In the genomic region with DNA sequence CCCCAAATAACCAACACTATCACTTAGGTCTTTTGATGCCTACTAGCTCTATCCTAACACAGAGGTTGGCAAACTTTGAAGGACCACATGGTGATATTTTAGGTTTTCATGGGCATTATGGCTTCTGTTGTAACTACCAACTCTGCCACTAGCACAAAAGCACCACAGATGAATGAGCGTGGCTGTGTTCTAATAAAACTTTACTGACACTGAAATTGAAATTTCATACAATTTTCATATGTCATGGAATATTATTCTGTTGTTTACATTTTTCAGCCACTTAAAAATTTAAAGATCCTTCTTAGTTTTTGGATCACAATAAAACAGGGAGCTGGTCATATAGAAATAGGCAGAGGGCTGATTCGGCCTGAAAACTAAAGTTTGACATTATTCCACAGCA, we compare ENCODE assay signal across 39 cellular contexts.
"Had no signal": no experiment of that assay in that cellular context is flagged by ENCODE, and none has a peak within 500 bp of the region (broad histone marks: within the 10 kb centered on the region; RNA-seq: fewer than 3 reads in every experiment).

No MANE protein-coding gene starts in this region.

- H3K4me1 ChIP-seq: adrenal gland, ascending aorta, body of pancreas, breast epithelium had no signal

- H3K4me3 ChIP-seq: adrenal gland, ascending aorta, body of pancreas, breast epithelium, cardiac muscle cell had no signal

- H3K9me3 Mint-ChIP-seq: activated naive CD4-positive, alpha-beta T cell treated with anti-CD3 and anti-CD28 coated beads for 36 hours; activated naive CD4-positive, alpha-beta T cell treated with anti-CD3 and anti-CD28 coated beads, Interleukin-2, amount 10 ng/mL, durations not matched to agents 7 days and 5 days; activated naive CD4-positive, alpha-beta T cell treated with anti-CD3 and anti-CD28 coated beads, Interleukin-2, amount 50 U/mL, for 24 hours; activated naive CD4-positive, alpha-beta T cell treated with anti-CD3 and anti-CD28 coated beads, Interleukin-2, amount 50 U/mL, for 72 hours; activated naive CD8-positive, alpha-beta T cell treated with anti-CD3 and anti-CD28 coated beads for 36 hours; activated naive CD8-positive, alpha-beta T cell treated with anti-CD3 and anti-CD28 coated beads, Interleukin-2, amount 50 U/mL, for 24 hours; activated T-cell treated with anti-CD3 and anti-CD28 coated beads, Interleukin-2, amount 50 U/mL, for 24 hours; activated T-cell treated with anti-CD3 and anti-CD28 coated beads, Interleukin-2, amount 50 U/mL, for 4 hours; activated T-cell treated with anti-CD3 and anti-CD28 coated beads, Interleukin-2, amount 50 U/mL, for 72 hours; activated T-helper 1 cell treated with anti-CD3 and anti-CD28 coated beads, Interleukin-12 subunit alpha, Interleukin-12 subunit beta, Interleukin-2, Interleukin-4 antibody, amounts not matched to agents 30 ng/mL and 10 ng/mL and 1 ng/mL, durations not matched to agents 14 hours and 24 hours and 36 hours; activated T-helper 17 cell treated with anti-CD3 and anti-CD28 coated beads, Interleukin-2, amount 50 U/mL, for 72 hours; activated T-helper 2 cell treated with anti-CD3 and anti-CD28 coated beads, Interferon-gamma antibody, Interleukin-2, Interleukin-4, amounts not matched to agents 10 μg/mL and 5 μg/mL and 100 μg/mL, durations not matched to agents 14 hours and 24 hours and 36 hours; central memory CD8-positive, alpha-beta T cell had no signal

- H3K4me3 Mint-ChIP-seq: activated naive CD4-positive, alpha-beta T cell treated with anti-CD3 and anti-CD28 coated beads for 36 hours; activated naive CD4-positive, alpha-beta T cell treated with anti-CD3 and anti-CD28 coated beads, Interleukin-2, amount 10 ng/mL, durations not matched to agents 7 days and 5 days; activated naive CD4-positive, alpha-beta T cell treated with anti-CD3 and anti-CD28 coated beads, Interleukin-2, amount 50 U/mL, for 24 hours; activated naive CD8-positive, alpha-beta T cell; activated naive CD8-positive, alpha-beta T cell treated with anti-CD3 and anti-CD28 coated beads for 36 hours; activated naive CD8-positive, alpha-beta T cell treated with anti-CD3 and anti-CD28 coated beads, Interleukin-2, amount 10 ng/mL, durations not matched to agents 7 days and 5 days; activated naive CD8-positive, alpha-beta T cell treated with anti-CD3 and anti-CD28 coated beads, Interleukin-2, amount 50 U/mL, for 24 hours; activated T-cell treated with anti-CD3 and anti-CD28 coated beads, Interleukin-2, amount 50 U/mL, for 24 hours; activated T-cell treated with anti-CD3 and anti-CD28 coated beads, Interleukin-2, amount 50 U/mL, for 4 hours; activated T-cell treated with anti-CD3 and anti-CD28 coated beads, Interleukin-2, amount 50 U/mL, for 72 hours; activated T-helper 1 cell treated with anti-CD3 and anti-CD28 coated beads, Interleukin-12 subunit alpha, Interleukin-12 subunit beta, Interleukin-2, Interleukin-4 antibody, amounts not matched to agents 30 ng/mL and 10 ng/mL and 1 ng/mL, durations not matched to agents 14 hours and 24 hours and 36 hours; activated T-helper 17 cell treated with anti-CD3 and anti-CD28 coated beads, Interleukin-2, amount 50 U/mL, for 72 hours; brain; central memory CD8-positive, alpha-beta T cell had no signal

- ATAC-seq: activated naive CD4-positive, alpha-beta T cell treated with anti-CD3 and anti-CD28 coated beads, Interleukin-2, amount 50 U/mL, for 72 hours; activated naive CD8-positive, alpha-beta T cell treated with anti-CD3 and anti-CD28 coated beads, Interleukin-2, amount 50 U/mL, for 24 hours; activated T-cell treated with anti-CD3 and anti-CD28 coated beads, Interleukin-2, amount 50 U/mL, for 4 hours; activated T-cell treated with anti-CD3 and anti-CD28 coated beads, Interleukin-2, amount 50 U/mL, for 72 hours; activated T-helper 17 cell treated with anti-CD3 and anti-CD28 coated beads, Interleukin-2, amount 50 U/mL, for 72 hours; body of pancreas had no signal

- H3K27me3 ChIP-seq: adrenal gland, ascending aorta, body of pancreas, brain microvascular endothelial cell, breast epithelium, cardiac muscle cell had no signal

- H3K36me3 Mint-ChIP-seq: activated naive CD4-positive, alpha-beta T cell treated with anti-CD3 and anti-CD28 coated beads, Interleukin-2, amount 10 ng/mL, durations not matched to agents 7 days and 5 days; activated naive CD4-positive, alpha-beta T cell treated with anti-CD3 and anti-CD28 coated beads, Interleukin-2, amount 50 U/mL, for 24 hours; activated naive CD4-positive, alpha-beta T cell treated with anti-CD3 and anti-CD28 coated beads, Interleukin-2, amount 50 U/mL, for 72 hours; activated naive CD8-positive, alpha-beta T cell; activated naive CD8-positive, alpha-beta T cell treated with anti-CD3 and anti-CD28 coated beads for 36 hours; activated naive CD8-positive, alpha-beta T cell treated with anti-CD3 and anti-CD28 coated beads, Interleukin-2, amount 10 ng/mL, durations not matched to agents 7 days and 5 days; brain had no signal

- FAIRE-seq: astrocyte, bronchial epithelial cell had no signal

- H3K36me3 ChIP-seq: adrenal gland, ascending aorta, brain microvascular endothelial cell, breast epithelium, cardiac muscle cell had no signal

- H3K4me1 Mint-ChIP-seq: activated naive CD4-positive, alpha-beta T cell treated with anti-CD3 and anti-CD28 coated beads, Interleukin-2, amount 10 ng/mL, durations not matched to agents 7 days and 5 days; activated naive CD4-positive, alpha-beta T cell treated with anti-CD3 and anti-CD28 coated beads, Interleukin-2, amount 50 U/mL, for 24 hours; activated naive CD8-positive, alpha-beta T cell treated with anti-CD3 and anti-CD28 coated beads for 36 hours; activated naive CD8-positive, alpha-beta T cell treated with anti-CD3 and anti-CD28 coated beads, Interleukin-2, amount 10 ng/mL, durations not matched to agents 7 days and 5 days; activated naive CD8-positive, alpha-beta T cell treated with anti-CD3 and anti-CD28 coated beads, Interleukin-2, amount 50 U/mL, for 24 hours; activated T-helper 17 cell treated with anti-CD3 and anti-CD28 coated beads, Interleukin-2, amount 50 U/mL, for 72 hours; central memory CD8-positive, alpha-beta T cell had no signal

- DNase-seq: activated effector memory CD4-positive, alpha-beta T cell treated with anti-CD3 and anti-CD28 coated beads, Interleukin-2, amount 50 U/mL, for 16 hours; activated effector memory CD4-positive, alpha-beta T cell treated with Interleukin-2 at 50 U/mL for 16 hours; activated gamma-delta T cell; activated gamma-delta T cell treated with Interleukin-2 at 50 U/mL for 16 hours; activated naive CD4-positive, alpha-beta T cell; activated naive CD4-positive, alpha-beta T cell treated with anti-CD3 and anti-CD28 coated beads for 36 hours; activated naive CD4-positive, alpha-beta T cell treated with anti-CD3 and anti-CD28 coated beads, Interleukin-2, amount 10 ng/mL, durations not matched to agents 7 days and 5 days; activated naive CD4-positive, alpha-beta T cell treated with anti-CD3 and anti-CD28 coated beads, Interleukin-2, amount 50 U/mL, for 16 hours; activated naive CD4-positive, alpha-beta T cell treated with Interleukin-2 at 50 U/mL for 16 hours; activated naive CD8-positive, alpha-beta T cell treated with anti-CD3 and anti-CD28 coated beads for 36 hours; activated naive CD8-positive, alpha-beta T cell treated with anti-CD3 and anti-CD28 coated beads, Interleukin-2, amount 10 ng/mL, durations not matched to agents 7 days and 5 days; activated naive CD8-positive, alpha-beta T cell treated with anti-CD3 and anti-CD28 coated beads, Interleukin-2, amount 50 U/mL, for 24 hours; activated T-cell treated with anti-CD3 and anti-CD28 coated beads, Interleukin-2, amount 50 U/mL, for 24 hours; activated T-cell treated with anti-CD3 and anti-CD28 coated beads, Interleukin-2, amount 50 U/mL, for 4 hours; activated T-cell treated with anti-CD3 and anti-CD28 coated beads, Interleukin-2, amount 50 U/mL, for 48 hours; activated T-cell treated with anti-CD3 and anti-CD28 coated beads, Interleukin-2, amount 50 U/mL, for 72 hours; adrenal gland; amniotic stem cell; amygdala; anterior cingulate cortex; aorta; body of pancreas; brain microvascular endothelial cell; caudate nucleus; central memory CD4-positive, alpha-beta T cell; cerebellar nuclear complex had no signal

- H3K27ac ChIP-seq: adrenal gland, ascending aorta, body of pancreas, brain microvascular endothelial cell, breast epithelium, cardiac muscle cell had no signal

- H3K27ac Mint-ChIP-seq: activated naive CD4-positive, alpha-beta T cell treated with anti-CD3 and anti-CD28 coated beads for 36 hours; activated naive CD4-positive, alpha-beta T cell treated with anti-CD3 and anti-CD28 coated beads, Interleukin-2, amount 10 ng/mL, durations not matched to agents 7 days and 5 days; activated naive CD4-positive, alpha-beta T cell treated with anti-CD3 and anti-CD28 coated beads, Interleukin-2, amount 50 U/mL, for 24 hours; activated naive CD4-positive, alpha-beta T cell treated with anti-CD3 and anti-CD28 coated beads, Interleukin-2, amount 50 U/mL, for 72 hours; activated naive CD8-positive, alpha-beta T cell; activated naive CD8-positive, alpha-beta T cell treated with anti-CD3 and anti-CD28 coated beads for 36 hours; activated naive CD8-positive, alpha-beta T cell treated with anti-CD3 and anti-CD28 coated beads, Interleukin-2, amount 10 ng/mL, durations not matched to agents 7 days and 5 days; activated naive CD8-positive, alpha-beta T cell treated with anti-CD3 and anti-CD28 coated beads, Interleukin-2, amount 50 U/mL, for 24 hours; activated T-cell treated with anti-CD3 and anti-CD28 coated beads, Interleukin-2, amount 50 U/mL, for 24 hours; activated T-cell treated with anti-CD3 and anti-CD28 coated beads, Interleukin-2, amount 50 U/mL, for 72 hours; activated T-helper 1 cell treated with anti-CD3 and anti-CD28 coated beads, Interleukin-12 subunit alpha, Interleukin-12 subunit beta, Interleukin-2, Interleukin-4 antibody, amounts not matched to agents 30 ng/mL and 10 ng/mL and 1 ng/mL, durations not matched to agents 14 hours and 24 hours and 36 hours; activated T-helper 17 cell treated with anti-CD3 and anti-CD28 coated beads, Interleukin-2, amount 50 U/mL, for 72 hours; activated T-helper 2 cell treated with anti-CD3 and anti-CD28 coated beads, Interferon-gamma antibody, Interleukin-2, Interleukin-4, amounts not matched to agents 10 μg/mL and 5 μg/mL and 100 μg/mL, durations not matched to agents 14 hours and 24 hours and 36 hours; brain had no signal

- H3K9me3 ChIP-seq: adrenal gland, ascending aorta, body of pancreas, breast epithelium had no signal

- H3K27me3 Mint-ChIP-seq: activated naive CD4-positive, alpha-beta T cell treated with anti-CD3 and anti-CD28 coated beads, Interleukin-2, amount 50 U/mL, for 24 hours; activated naive CD8-positive, alpha-beta T cell; activated T-helper 17 cell treated with anti-CD3 and anti-CD28 coated beads, Interleukin-2, amount 50 U/mL, for 72 hours had no signal
